1 cellular context compared by ENCODE assay signal in the genomic region with DNA sequence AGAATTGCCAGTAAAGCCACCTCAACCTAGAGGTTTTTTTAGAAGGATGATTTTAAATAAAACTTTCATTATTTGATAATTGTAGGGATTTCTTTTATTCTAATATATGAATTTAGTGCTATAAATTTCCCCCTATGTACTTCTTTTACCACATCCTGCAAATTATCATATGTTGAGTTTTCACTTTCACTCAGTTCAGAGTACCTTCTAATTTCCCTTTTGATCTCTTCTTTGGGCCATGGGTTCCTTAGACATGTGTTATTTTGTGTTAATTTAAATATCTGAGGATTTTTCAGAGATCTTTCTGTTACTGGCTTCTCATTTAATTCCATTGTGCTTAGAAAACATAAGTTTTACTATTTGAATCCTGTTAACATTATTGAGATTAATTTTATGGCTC.
TF ChIP-seq lines count a peak whose summit lies in the region.

No MANE protein-coding gene starts in this region.

TF ChIP-seq in GM12891, 5 proteins besides CTCF, POLR2A, EP300 and RAD21:
- TF ChIP-seq SPI1 (IDR thresholded peaks at IDR 0.05; ENCODE audit: low read depth, low read length) (no peak), TAF1 (IDR thresholded peaks at IDR 0.05; ENCODE audit: low read depth, low read length) (no peak), PAX5 (IDR thresholded peaks at IDR 0.05; ENCODE audit: insufficient read depth, low read length, severe bottlenecking) (no peak), POU2F2 (IDR thresholded peaks at IDR 0.05; ENCODE audit: low read depth, low read length) (no peak), POLR2AphosphoS5 (IDR thresholded peaks at IDR 0.05; ENCODE audit: low read depth, low read length) (no peak)
